Comparison of ENCODE assay signal across 3 cellular contexts in genomic region chr12:50681064-50681463, GRCh38.
TF ChIP-seq lines count a peak whose summit lies in the region.

No MANE protein-coding gene starts in this region.

TF ChIP-seq in HEK293, 187 proteins besides CTCF, POLR2A, EP300 and RAD21:
- TF ChIP-seq ZNF121 (tag by site-specific recombination; IDR thresholded peaks at IDR 0.05): peak; percentile 90

TF ChIP-seq in WTC11, 78 proteins besides CTCF, POLR2A, EP300 and RAD21:
- TF ChIP-seq ZNF121 (CRISPR knock-in tag; IDR thresholded peaks at IDR 0.05): peak; percentile 47; the same call in 1 of the 2 replicates

TF ChIP-seq in HepG2, 621 proteins besides CTCF, POLR2A, EP300 and RAD21:
- 0 out of 2 replicates have a peak, but pooled peaks have one; percentile 38 for TF ChIP-seq ZNF121 (CRISPR knock-in tag; IDR thresholded peaks at IDR 0.05)
